9 cellular contexts compared by ENCODE assay signal in the genomic region with DNA sequence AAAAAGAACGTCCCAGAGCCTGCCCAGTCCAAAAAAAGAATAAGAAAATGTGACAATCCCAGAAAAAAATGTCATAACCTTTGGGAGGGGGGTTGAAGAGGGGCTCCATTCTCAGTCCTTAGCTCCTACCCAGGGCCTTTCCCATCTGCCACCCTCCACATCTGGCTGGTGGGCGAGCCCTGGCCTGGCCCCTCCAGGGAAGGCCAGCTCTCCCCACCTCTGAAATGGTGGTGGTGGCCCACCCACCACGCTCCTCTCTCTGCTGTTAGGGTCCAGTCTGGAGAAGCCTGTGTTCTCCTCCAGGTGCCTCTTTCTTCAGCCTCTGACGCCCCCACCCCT. TPM values are rescaled to one million over a fixed set of nuclear protein-coding genes. Genes with fewer than 3 reads are reported as not detected.
A peak's percentile ranks its signal among the peaks of the same experiment; 100 is the strongest.
DNase-seq lines count a peak whose midpoint lies in the region; ATAC-seq, FAIRE-seq and TF ChIP-seq lines count a peak whose summit lies in the region.
"Had no signal": no experiment of that assay in that cellular context is flagged by ENCODE, and none has a peak within 500 bp of the region (broad histone marks: within the 10 kb centered on the region; RNA-seq: fewer than 3 reads in every experiment).

No MANE protein-coding gene starts in this region.

- H3K4me3 Mint-ChIP-seq in CD8-positive, alpha-beta T cell = peak overlapping the region; percentile 87

- FAIRE-seq in pancreas (lab: Jason Lieb, UNC) = no peak
- FAIRE-seq: islet of Langerhans had no signal

- H3K27me3 ChIP-seq in CD8-positive, alpha-beta T cell (ENCODE audit: insufficient read depth, low read length) = no peaks in the 10 kb centered on the region
- H3K27me3 ChIP-seq in Panc1 (ENCODE audit: control insufficient read depth, insufficient read depth, low read length) = no peaks in the 10 kb centered on the region
- no peaks in the 10 kb centered on the region for H3K27me3 ChIP-seq in pancreas

- no peaks in the 10 kb centered on the region for H3K9me3 Mint-ChIP-seq in CD8-positive, alpha-beta T cell

- POLR2A ChIA-PET in CD8-positive, alpha-beta T cell (lab: Charles Lee) = interaction anchor here (0.5 to 1.2 kb wide), 3 partner anchors 94 to 975 kb away, joined by 3 to 4 read pairs (median 4); partner anchors contain the start of gene PRPF6
- POLR2A ChIA-PET in Panc1 (lab: Charles Lee) = no interaction called here

- no peaks in the 10 kb centered on the region for H3K27me3 Mint-ChIP-seq in CD8-positive, alpha-beta T cell (ENCODE audit: low read depth)

- H3K4me3 ChIP-seq in CD8-positive, alpha-beta T cell (ENCODE audit: low read depth, low read length) = peak overlapping the region; percentile 85
- H3K4me3 ChIP-seq in Panc1 (ENCODE audit: low read depth in 2 of 2, low read length in 2 of 2) = peak overlapping the region; percentile 78 to 82
- peak overlapping the region; percentile 67 for H3K4me3 ChIP-seq in epithelial cell of proximal tubule (ENCODE audit: low read depth, low read length)
- peak overlapping the region; percentile 29 to 83 (median 75) for H3K4me3 ChIP-seq in pancreas

- no peak for ATAC-seq in CD8-positive, alpha-beta T cell
- ATAC-seq in Panc1 = no peak
- no peak for ATAC-seq in pancreas
- ATAC-seq in HG03045 (IDR thresholded peaks at IDR 0.05; ENCODE audit: unreplicated experiment) = no peak
- ATAC-seq in GM18907 (IDR thresholded peaks at IDR 0.05; ENCODE audit: unreplicated experiment) = no peak

- 33 to 43% methylated on average over 3 to 4 of the region's 4 CpGs for WGBS in pancreas, 2 donors

- H3K4me1 Mint-ChIP-seq in CD8-positive, alpha-beta T cell (ENCODE audit: low read depth) = peaks cover 36% of the 10 kb centered on the region

- intact Hi-C loops in CD8-positive, alpha-beta T cell (cut with DNase I, micrococcal nuclease) = loop anchor here in 1 of 2 experiments (5.0 kb wide), 1 partner anchor 122 kb away; the partner anchor contains the start of gene UCKL1
- intact Hi-C loops in Panc1 (cut with micrococcal nuclease; ENCODE audit: unreplicated experiment) (no loop called here), pancreas (cut with DNase I) (no loop called here)

- BruUV-seq in Panc1 (replicated peaks; lab: Mats Ljungman, UMichigan) = no TSS peak

- peaks cover 11% of the 10 kb centered on the region for H3K36me3 ChIP-seq in CD8-positive, alpha-beta T cell (ENCODE audit: insufficient read depth, low read length)
- H3K36me3 ChIP-seq in Panc1 (ENCODE audit: control insufficient read depth, insufficient read depth, low read length) (no peaks in the 10 kb centered on the region), pancreas (no peaks in the 10 kb centered on the region)

- peak overlapping the region; percentile 66 for H3K27ac ChIP-seq in CD8-positive, alpha-beta T cell (ENCODE audit: low read depth, low read length)
- H3K27ac ChIP-seq in Panc1 (ENCODE audit: low read length) (peak overlapping the region; percentile 87), pancreas (peak overlapping the region in 2 of 4 donors; percentile 55 to 73)

- H3K27ac Mint-ChIP-seq in CD8-positive, alpha-beta T cell = peak overlapping the region; percentile 87

- CTCF ChIA-PET in CD8-positive, alpha-beta T cell (lab: Charles Lee) = interaction anchor here (0.9 to 4.4 kb wide), 3 partner anchors 10 to 41 kb away, joined by 3 to 34 read pairs (median 4); no protein-coding TSS in a partner anchor
- CTCF ChIA-PET in Panc1 (lab: Charles Lee) = no interaction called here

- TF ChIP-seq CTCF in CD8-positive, alpha-beta T cell (IDR thresholded peaks at IDR 0.05) = no peak
- TF ChIP-seq CTCF in Panc1 (IDR thresholded peaks at IDR 0.05) (no peak), epithelial cell of proximal tubule (conservative IDR thresholded peaks at IDR 0.05; ENCODE audit: low read depth, low read length) (no peak), pancreas (IDR thresholded peaks at IDR 0.05) (no peak)

- no peak for DNase-seq in CD8-positive, alpha-beta T cell
- DNase-seq in Panc1 (ENCODE audit: low read depth, low spot score) (no peak), epithelial cell of proximal tubule (ENCODE audit: low read depth) (no peak), pancreas (no peak), NCI-H1092 treated with DMSO at 0.1 percent for 48 hours (lab: John Stamatoyannopoulos, UW) (no peak)
- DNase-seq in stimulated activated CD4-positive, alpha-beta T cell treated with anti-CD3 and anti-CD28 coated beads, Interleukin-2, amount 100 ng/mL, for 48 hours = no peak

- H3K36me3 Mint-ChIP-seq in CD8-positive, alpha-beta T cell = peaks cover 19% of the 10 kb centered on the region

- in situ Hi-C loops in Panc1 (cut with HindIII; ENCODE audit: low pct_unique_long_range_greater_than_20kb, low sequenced_read_pairs) = no loop called here

- H3K4me1 ChIP-seq in CD8-positive, alpha-beta T cell (ENCODE audit: insufficient read depth, low read length) = peaks cover 53% of the 10 kb centered on the region
- H3K4me1 ChIP-seq in Panc1 (ENCODE audit: control insufficient read depth, insufficient read depth, low read length) (peaks cover 21% of the 10 kb centered on the region), pancreas (peaks cover 2 to 11% (median 6%) of the 10 kb centered on the region in 3 donors)

- H3K9me3 ChIP-seq in CD8-positive, alpha-beta T cell (ENCODE audit: low read length) = no peaks in the 10 kb centered on the region
- H3K9me3 ChIP-seq in Panc1 (ENCODE audit: control insufficient read depth, insufficient read depth, low read depth, low read length) (no peaks in the 10 kb centered on the region), pancreas (no peaks in the 10 kb centered on the region)

RNA-seq across cellular contexts. Expression of gene RGS19, which starts 0.4 kb away (rescaled TPM):
- 1 to 10 TPM; 6.9 to 8.1 TPM for total RNA-seq in CD8-positive, alpha-beta T cell
- total RNA-seq in Panc1 (2021; ENCODE audit: unreplicated experiment) = 32.0 TPM
- 41.4 TPM for polyA plus RNA-seq in Panc1 (2012; ENCODE audit: insufficient read length)
- 19.7 and 21.8 TPM in 2 replicates for total RNA-seq in epithelial cell of proximal tubule
- total RNA-seq in pancreas = 10 to 100 TPM in 1 of 6 donors, 1 to 10 TPM in 5; 3.2 to 11.9 (median 4.1) TPM
- 1 to 10 TPM; 7.5 to 8.9 TPM for polyA plus RNA-seq in pancreas

RNA-seq across cellular contexts. Expression of gene OPRL1, which starts 1.0 kb away (rescaled TPM):
- under 1 TPM; 0.35 to 0.69 TPM for total RNA-seq in CD8-positive, alpha-beta T cell
- 3.9 TPM for total RNA-seq in Panc1 (2021; ENCODE audit: unreplicated experiment)
- 9.5 TPM for polyA plus RNA-seq in Panc1 (2012; ENCODE audit: insufficient read length)
- total RNA-seq in epithelial cell of proximal tubule = 0.06 and 0.36 TPM in 2 replicates
- total RNA-seq in pancreas = 1 to 10 TPM in 3 of 6 donors, under 1 TPM in 3; 0.25 to 2.2 (median 1.1) TPM
- polyA plus RNA-seq in pancreas = under 1 TPM; 0.49 to 0.94 TPM

RNA-seq across cellular contexts. Expression of gene LKAAEAR1, which starts 5.3 kb away (rescaled TPM):
- under 1 TPM in 1 of 2 experiments, not detected in 1; 0.42 TPM for total RNA-seq in CD8-positive, alpha-beta T cell
- total RNA-seq in Panc1 (2021; ENCODE audit: unreplicated experiment) (0.67 TPM), epithelial cell of proximal tubule (not detected in 2 replicates), pancreas (under 1 TPM in 2 of 6 donors, not detected in 4; 0.22 to 0.24 TPM)
- polyA plus RNA-seq in Panc1 (2012; ENCODE audit: insufficient read length) = 0.94 TPM
- polyA plus RNA-seq in pancreas = not detected

RNA-seq across cellular contexts. Expression of gene TCEA2, which starts 15.9 kb away (rescaled TPM):
- total RNA-seq in CD8-positive, alpha-beta T cell = 10 to 100 TPM; 18.2 to 18.4 TPM
- total RNA-seq in Panc1 (2021; ENCODE audit: unreplicated experiment) (38.5 TPM), epithelial cell of proximal tubule (11.9 and 14.6 TPM in 2 replicates), pancreas (10 to 100 TPM; 11.6 to 24.5 (median 13.9) TPM)
- polyA plus RNA-seq in Panc1 (2012; ENCODE audit: insufficient read length) = 79.2 TPM
- polyA plus RNA-seq in pancreas = 10 to 100 TPM; 35.7 to 52.9 TPM

RNA-seq across cellular contexts. Expression of gene NPBWR2, which starts 28.5 kb away (rescaled TPM):
- not detected for total RNA-seq in CD8-positive, alpha-beta T cell
- not detected for total RNA-seq in Panc1 (2021; ENCODE audit: unreplicated experiment)
- not detected for polyA plus RNA-seq in Panc1 (2012; ENCODE audit: insufficient read length)
- not detected in 2 replicates for total RNA-seq in epithelial cell of proximal tubule
- total RNA-seq in pancreas = not detected
- not detected for polyA plus RNA-seq in pancreas
